21 cellular contexts compared by ENCODE assay signal in genomic region chr2:119433636-119434327, GRCh38. TPM values are rescaled to one million over a fixed set of nuclear protein-coding genes. Genes with fewer than 3 reads are reported as not detected.
DNase-seq lines count a peak whose midpoint lies in the region; ATAC-seq and TF ChIP-seq lines count a peak whose summit lies in the region.
"Had no signal": no experiment of that assay in that cellular context is flagged by ENCODE, and none has a peak within 500 bp of the region (broad histone marks: within the 10 kb centered on the region; RNA-seq: fewer than 3 reads in every experiment).

No MANE protein-coding gene starts in this region.

- peaks cover 42% of the 10 kb centered on the region for H3K4me1 Mint-ChIP-seq in dendritic cell treated with granulocyte-macrophage colony-stimulating factor and Interleukin-4, amounts not matched to agents 40 ng/mL and 50 ng/mL, for 4 days (ENCODE audit: low read depth)
- H3K4me1 Mint-ChIP-seq in progenitor cell of endocrine pancreas (ENCODE audit: low read depth) (peaks cover 49% of the 10 kb centered on the region), chondrocyte (ENCODE audit: low read depth) (peaks cover 11% of the 10 kb centered on the region)

- no peaks in the 10 kb centered on the region for H3K9me3 ChIP-seq in liver (ENCODE audit: control insufficient read depth in 4 of 4, low read length in 3 of 4)
- H3K9me3 ChIP-seq: HAP-1 had no signal

- H3K36me3 Mint-ChIP-seq in dendritic cell treated with granulocyte-macrophage colony-stimulating factor and Interleukin-4, amounts not matched to agents 40 ng/mL and 50 ng/mL, for 4 days (ENCODE audit: low read depth) = peaks cover 48% of the 10 kb centered on the region
- peaks cover 7% of the 10 kb centered on the region for H3K36me3 Mint-ChIP-seq in progenitor cell of endocrine pancreas (ENCODE audit: insufficient read depth)
- H3K36me3 Mint-ChIP-seq in chondrocyte (ENCODE audit: low read depth) = no peaks in the 10 kb centered on the region

- peaks cover 20 to 73% (median 48%) of the 10 kb centered on the region in 4 donors for H3K4me1 ChIP-seq in liver (ENCODE audit: control insufficient read depth in 4 of 4, insufficient read depth in 4 of 4, low read length in 3 of 4)

- H3K27ac Mint-ChIP-seq in dendritic cell treated with granulocyte-macrophage colony-stimulating factor and Interleukin-4, amounts not matched to agents 40 ng/mL and 50 ng/mL, for 4 days = no peak overlapping the region
- H3K27ac Mint-ChIP-seq in progenitor cell of endocrine pancreas (no peak overlapping the region), chondrocyte (ENCODE audit: unreplicated experiment) (no peak overlapping the region)
- H3K27ac Mint-ChIP-seq: activated CD4-positive, alpha-beta T cell treated with anti-CD3 and anti-CD28 coated beads, Interleukin-2, amount 10 ng/mL, durations not matched to agents 7 days and 5 days; CD14-positive monocyte had no signal

- ATAC-seq in HG02763 (IDR thresholded peaks at IDR 0.05; ENCODE audit: unreplicated experiment) = no peak
- no peak for ATAC-seq in GM18505 (IDR thresholded peaks at IDR 0.05; ENCODE audit: unreplicated experiment)
- ATAC-seq: Right ventricle myocardium inferior had no signal

- peak overlapping the region; percentile 79 to 94 (median 89) for H3K4me3 ChIP-seq in liver (ENCODE audit: low read depth in 1 of 3, low read length in 3 of 3)
- H3K4me3 ChIP-seq: HAP-1 had no signal

- TF ChIP-seq CTCF in liver (IDR thresholded peaks at IDR 0.05; ENCODE audit: low read depth, low read length, missing input control) = no peak
- TF ChIP-seq CTCF in progenitor cell of endocrine pancreas (IDR thresholded peaks at IDR 0.05; ENCODE audit: unreplicated experiment) = no peak
- TF ChIP-seq CTCF in chondrocyte (IDR thresholded peaks at IDR 0.05) = no peak

- H3K4me3 Mint-ChIP-seq in dendritic cell treated with granulocyte-macrophage colony-stimulating factor and Interleukin-4, amounts not matched to agents 40 ng/mL and 50 ng/mL, for 4 days = peak overlapping the region; percentile 82
- peak overlapping the region; percentile 54 for H3K4me3 Mint-ChIP-seq in progenitor cell of endocrine pancreas (ENCODE audit: low read depth)
- no peak overlapping the region for H3K4me3 Mint-ChIP-seq in chondrocyte (ENCODE audit: unreplicated experiment)
- H3K4me3 Mint-ChIP-seq: activated CD4-positive, alpha-beta T cell treated with anti-CD3 and anti-CD28 coated beads, Interleukin-2, amount 10 ng/mL, durations not matched to agents 7 days and 5 days had no signal

- peaks cover 56% of the 10 kb centered on the region for H3K27me3 Mint-ChIP-seq in dendritic cell treated with granulocyte-macrophage colony-stimulating factor and Interleukin-4, amounts not matched to agents 40 ng/mL and 50 ng/mL, for 4 days
- no peaks in the 10 kb centered on the region for H3K27me3 Mint-ChIP-seq in progenitor cell of endocrine pancreas
- H3K27me3 Mint-ChIP-seq in chondrocyte (ENCODE audit: low read depth) = peaks cover 29% of the 10 kb centered on the region

- no peaks in the 10 kb centered on the region for H3K27me3 ChIP-seq in liver (ENCODE audit: control insufficient read depth in 4 of 4, insufficient read depth in 4 of 4, low read length in 3 of 4)

- peaks cover 0 to 11% (median 5%) of the 10 kb centered on the region in 4 donors for H3K36me3 ChIP-seq in liver (ENCODE audit: control insufficient read depth in 4 of 4, insufficient read depth in 3 of 4, low read depth in 1 of 4, low read length in 3 of 4)
- H3K36me3 ChIP-seq: HAP-1 had no signal

- H3K9ac ChIP-seq in liver (ENCODE audit: low read depth in 1 of 2, low read length in 2 of 2) = peak overlapping the region; percentile 78 to 96

- TF ChIP-seq RAD21 in liver (IDR thresholded peaks at IDR 0.05) = peak in 1 of 2 donors; percentile 27

- peak; percentile 19 for DNase-seq in DMS79 treated with DMSO at 0.1 percent for 48 hours (lab: John Stamatoyannopoulos, UW)
- DNase-seq in progenitor cell of endocrine pancreas (ENCODE audit: low spot score, unreplicated experiment) = no peak
- DNase-seq in chondrocyte (ENCODE audit: low spot score) = no peak
- no peak for DNase-seq in ureter (ENCODE audit: low spot score)
- DNase-seq: activated CD4-positive, alpha-beta T cell treated with anti-CD3 and anti-CD28 coated beads, Interleukin-2, amount 10 ng/mL, durations not matched to agents 7 days and 5 days; anterior cingulate cortex; cerebellar nuclear complex; DMS 273 treated with DMSO at 0.1 percent for 48 hours; Kasumi-1; NCI-H1092; NCI-H2081; NCI-H510A treated with DMSO at 0.1 percent for 48 hours; stimulated activated CD4-positive, alpha-beta T cell treated with anti-CD3 and anti-CD28 coated beads, Interleukin-4, amount 100 ng/mL, for 24 hours; substantia nigra had no signal

- intact Hi-C loops in dendritic cell treated with granulocyte-macrophage colony-stimulating factor and Interleukin-4, amounts not matched to agents 40 ng/mL and 50 ng/mL, for 4 days (cut with micrococcal nuclease) = no loop called here

- WGBS in liver = 34% methylated on average over 10 of the region's 10 CpGs

- H3K27ac ChIP-seq in liver (ENCODE audit: low read depth in 1 of 2, low read length in 2 of 2) = peak overlapping the region; percentile 76 to 92

- no peaks in the 10 kb centered on the region for H3K9me3 Mint-ChIP-seq in dendritic cell treated with granulocyte-macrophage colony-stimulating factor and Interleukin-4, amounts not matched to agents 40 ng/mL and 50 ng/mL, for 4 days
- no peaks in the 10 kb centered on the region for H3K9me3 Mint-ChIP-seq in progenitor cell of endocrine pancreas (ENCODE audit: low read depth)
- H3K9me3 Mint-ChIP-seq in chondrocyte (ENCODE audit: low read depth) = no peaks in the 10 kb centered on the region
- H3K9me3 Mint-ChIP-seq: activated CD4-positive, alpha-beta T cell treated with anti-CD3 and anti-CD28 coated beads, Interleukin-2, amount 10 ng/mL, durations not matched to agents 7 days and 5 days had no signal

- TF ChIP-seq POLR2A in GM18505 (IDR thresholded peaks at IDR 0.05; ENCODE audit: borderline replicate concordance, extremely low read depth, insufficient read depth, insufficient read length) = no peak

TF ChIP-seq in liver, 16 proteins besides CTCF, POLR2A, EP300 and RAD21 (continues in another document):
- peak; percentile 43 to 80 for TF ChIP-seq JUND (IDR thresholded peaks at IDR 0.05)
- peak; percentile 36 for TF ChIP-seq FOXA1 (IDR thresholded peaks at IDR 0.05)
- TF ChIP-seq ATF3 (IDR thresholded peaks at IDR 0.05) = no peak
- peak in 1 of 2 donors; percentile 12 for TF ChIP-seq GABPA (IDR thresholded peaks at IDR 0.05 in 1 of 2, conservative IDR thresholded peaks at IDR 0.05 in 1 of 2)
- peak in 1 of 2 donors; percentile 51 for TF ChIP-seq EGR1 (IDR thresholded peaks at IDR 0.05; ENCODE audit: low read depth in 2 of 2)
- peak; percentile 63 for TF ChIP-seq YY1 (IDR thresholded peaks at IDR 0.05)
- peak; percentile 94 for TF ChIP-seq HNF4G (IDR thresholded peaks at IDR 0.05)
- TF ChIP-seq TAF1 (conservative IDR thresholded peaks at IDR 0.05) = peak; percentile 62
- peak; percentile 88 for TF ChIP-seq MAX (IDR thresholded peaks at IDR 0.05)
- peak; percentile 43 for TF ChIP-seq ZBTB33 (IDR thresholded peaks at IDR 0.05)
- peak; percentile 96 to 98 for TF ChIP-seq HNF4A (conservative IDR thresholded peaks at IDR 0.05)
- TF ChIP-seq RXRA (IDR thresholded peaks at IDR 0.05) = peak; percentile 93 to 96

RNA-seq across cellular contexts. Expression of gene TMEM37, which starts 2.1 kb away (rescaled TPM):
- total RNA-seq in liver (10 to 100 TPM; 17.6 to 30.3 TPM), progenitor cell of endocrine pancreas (17.4 and 18.9 TPM in 2 replicates), chondrocyte (0.36 to 1.1 TPM (median 0.77 TPM) in 3 replicates), ureter (2.2 TPM)
- polyA plus RNA-seq in liver = 100 to 1,000 TPM in 1 of 2 donors, 10 to 100 TPM in 1; 44.5 to 125 TPM
- total RNA-seq: activated CD4-positive, alpha-beta T cell treated with anti-CD3 and anti-CD28 coated beads, Interleukin-2, amount 10 ng/mL, durations not matched to agents 7 days and 5 days had no signal
- polyA plus RNA-seq: CD14-positive monocyte had no signal
